Comparison of ENCODE assay signal across 16 cellular contexts in the genomic region with DNA sequence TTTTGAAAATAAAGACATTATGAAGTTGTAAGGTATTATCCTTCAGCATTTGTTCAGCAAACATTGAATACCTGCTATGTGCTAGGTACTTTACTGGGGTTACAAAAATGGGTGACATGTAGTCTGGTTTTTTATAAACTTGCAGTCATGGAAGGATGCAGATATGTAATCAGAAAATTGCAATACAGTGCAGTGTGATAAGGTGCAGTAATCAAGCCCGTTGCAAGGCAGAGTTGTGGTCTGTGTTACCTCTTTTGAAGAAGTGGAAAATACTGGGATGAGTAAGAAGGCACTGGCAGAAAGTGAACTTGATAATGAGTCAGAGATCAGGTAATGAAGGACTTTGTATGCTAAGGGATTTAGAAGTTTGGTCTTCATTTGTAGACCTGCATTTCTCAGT. TPM values are rescaled to one million over a fixed set of nuclear protein-coding genes. Genes with fewer than 3 reads are reported as not detected.
DNase-seq lines count a peak whose midpoint lies in the region; ATAC-seq and TF ChIP-seq lines count a peak whose summit lies in the region.
"Had no signal": no experiment of that assay in that cellular context is flagged by ENCODE, and none has a peak within 500 bp of the region (broad histone marks: within the 10 kb centered on the region; RNA-seq: fewer than 3 reads in every experiment).

No MANE protein-coding gene starts in this region.

- H3K4me3 ChIP-seq in trophoblast cell (ENCODE audit: low read depth, low read length) (no peak overlapping the region), gastrocnemius medialis (no peak overlapping the region)
- H3K4me3 ChIP-seq: lower lobe of right lung had no signal

- no peak overlapping the region for H2BK120ac ChIP-seq in trophoblast cell (ENCODE audit: insufficient read depth, low read length, poor library complexity)

- no peaks in the 10 kb centered on the region for H3K27me3 ChIP-seq in trophoblast cell (ENCODE audit: insufficient read depth, low read length)
- no peaks in the 10 kb centered on the region for H3K27me3 ChIP-seq in gastrocnemius medialis
- H3K27me3 ChIP-seq: neutrophil had no signal

- H3K18ac ChIP-seq in trophoblast cell (ENCODE audit: low read length): no peak overlapping the region

- intact Hi-C loops in activated CD8-positive, alpha-beta T cell treated with anti-CD3 and anti-CD28 coated beads for 36 hours (cut with micrococcal nuclease): no loop called here
- intact Hi-C loops in gastrocnemius medialis (cut with DNase I; ENCODE audit: low total_unique reads): no loop called here

- no peak overlapping the region for H3K4me3 Mint-ChIP-seq in activated CD8-positive, alpha-beta T cell treated with anti-CD3 and anti-CD28 coated beads for 36 hours
- H3K4me3 Mint-ChIP-seq: HFFc6 had no signal

- no peaks in the 10 kb centered on the region for H3K79me1 ChIP-seq in trophoblast cell (ENCODE audit: low read length)

- H3K79me2 ChIP-seq in trophoblast cell (ENCODE audit: control insufficient read depth, insufficient read depth, low read length, poor library complexity): no peaks in the 10 kb centered on the region

- H3K23ac ChIP-seq in trophoblast cell (ENCODE audit: low read length): no peak overlapping the region

- WGBS in trophoblast cell (ENCODE audit: extremely low coverage, insufficient coverage, insufficient read length): no CpG with 5 or more reads among the region's 1 CpG

- no peak overlapping the region for H2AFZ ChIP-seq in trophoblast cell (ENCODE audit: insufficient read depth, low read length, poor library complexity)

- no peak overlapping the region for H3K4me2 ChIP-seq in trophoblast cell (ENCODE audit: low read length)

- peak overlapping the region; percentile 4 for H3K4ac ChIP-seq in trophoblast cell (ENCODE audit: low read depth, low read length)

- H3K36me3 Mint-ChIP-seq in activated CD8-positive, alpha-beta T cell treated with anti-CD3 and anti-CD28 coated beads for 36 hours (ENCODE audit: low read depth): peaks cover 36% of the 10 kb centered on the region

- H3K27ac Mint-ChIP-seq in activated CD8-positive, alpha-beta T cell treated with anti-CD3 and anti-CD28 coated beads for 36 hours: no peak overlapping the region
- H3K27ac Mint-ChIP-seq: HFFc6 had no signal

- no peaks in the 10 kb centered on the region for H3K27me3 Mint-ChIP-seq in activated CD8-positive, alpha-beta T cell treated with anti-CD3 and anti-CD28 coated beads for 36 hours

- POLR2A ChIA-PET in activated CD8-positive, alpha-beta T cell treated with anti-CD3 and anti-CD28 coated beads for 36 hours (lab: Charles Lee): interaction anchor here (1.2 kb wide), 2 partner anchors 7 to 9 kb away, joined by 3 to 6 read pairs; no protein-coding TSS in a partner anchor

- DNase-seq in activated CD8-positive, alpha-beta T cell treated with anti-CD3 and anti-CD28 coated beads for 36 hours: peak; percentile 71
- no peak for DNase-seq in trophoblast cell
- DNase-seq in NCI-H526 treated with DMSO at 0.1 percent for 48 hours (lab: John Stamatoyannopoulos, UW): no peak
- no peak for DNase-seq in gastrocnemius medialis
- DNase-seq: activated CD4-positive, CD25-positive, alpha-beta regulatory T cell; amniotic stem cell; COR-L47; glutamatergic neuron; HFFc6; lower lobe of right lung; NCI-H2227 treated with DMSO at 0.1 percent for 48 hours had no signal

- H3K4me1 Mint-ChIP-seq in activated CD8-positive, alpha-beta T cell treated with anti-CD3 and anti-CD28 coated beads for 36 hours (ENCODE audit: low read depth): peaks cover 30% of the 10 kb centered on the region

- H3K9me3 Mint-ChIP-seq in activated CD8-positive, alpha-beta T cell treated with anti-CD3 and anti-CD28 coated beads for 36 hours: no peaks in the 10 kb centered on the region
- H3K9me3 Mint-ChIP-seq: HFFc6 had no signal

- no peak overlapping the region for H2BK12ac ChIP-seq in trophoblast cell (ENCODE audit: low read length)

- H4K8ac ChIP-seq in trophoblast cell (ENCODE audit: low read depth, low read length): no peak overlapping the region

- CTCF ChIA-PET in activated CD8-positive, alpha-beta T cell treated with anti-CD3 and anti-CD28 coated beads for 36 hours (lab: Charles Lee): interaction anchor here (1.0 to 1.8 kb wide), 6 partner anchors 8 to 513 kb away, joined by 3 to 7 read pairs (median 3); partner anchors contain the start of gene FBXO7

- H3K27ac ChIP-seq in trophoblast cell (ENCODE audit: low read depth, low read length) (no peak overlapping the region), gastrocnemius medialis (no peak overlapping the region)
- H3K27ac ChIP-seq: lower lobe of right lung, neutrophil had no signal

- no peak overlapping the region for H4K91ac ChIP-seq in trophoblast cell (ENCODE audit: low read depth, low read length)

- H3K9me3 ChIP-seq in trophoblast cell (ENCODE audit: insufficient read depth, low read depth, low read length): no peaks in the 10 kb centered on the region
- H3K9me3 ChIP-seq in gastrocnemius medialis: no peaks in the 10 kb centered on the region
- H3K9me3 ChIP-seq: lower lobe of right lung, neutrophil had no signal

- no peak for TF ChIP-seq CTCF in activated CD8-positive, alpha-beta T cell treated with anti-CD3 and anti-CD28 coated beads for 36 hours (IDR thresholded peaks at IDR 0.05)
- TF ChIP-seq CTCF in gastrocnemius medialis (IDR thresholded peaks at IDR 0.05 in 4 of 5, conservative IDR thresholded peaks at IDR 0.05 in 1 of 5): no peak

- no peak overlapping the region for H2AK5ac ChIP-seq in trophoblast cell (ENCODE audit: low read length)

- H3K14ac ChIP-seq in trophoblast cell (ENCODE audit: low read length): no peak overlapping the region

- H4K12ac ChIP-seq in trophoblast cell (ENCODE audit: low read depth, low read length): no peak overlapping the region

- in situ Hi-C loops in gastrocnemius medialis (cut with MboI; ENCODE audit: low sequenced_read_pairs in 4 of 4): no loop called here

- no peak overlapping the region for H2BK5ac ChIP-seq in trophoblast cell (ENCODE audit: low read depth, low read length, poor library complexity)

- H3K9ac ChIP-seq in trophoblast cell (ENCODE audit: low read length): no peak overlapping the region

- H3K36me3 ChIP-seq in trophoblast cell (ENCODE audit: control insufficient read depth in 1 of 2, insufficient read depth in 2 of 2, low read length in 2 of 2) (peaks cover 6 to 11% of the 10 kb centered on the region in 2 experiments), gastrocnemius medialis (peaks cover 0 to 39% of the 10 kb centered on the region in 2 donors)

- ATAC-seq in GM18858 (IDR thresholded peaks at IDR 0.05; ENCODE audit: unreplicated experiment): peak; percentile 48
- ATAC-seq in HG02840 (IDR thresholded peaks at IDR 0.05; ENCODE audit: low FRiP score, unreplicated experiment): peak; percentile 72
- peak; percentile 94 for ATAC-seq in activated CD8-positive, alpha-beta T cell treated with anti-CD3 and anti-CD28 coated beads for 36 hours
- ATAC-seq in gastrocnemius medialis: no peak
- no peak for ATAC-seq in GM21825 (IDR thresholded peaks at IDR 0.05; ENCODE audit: unreplicated experiment)

- H3K4me1 ChIP-seq in trophoblast cell (ENCODE audit: control insufficient read depth in 1 of 2, insufficient read depth in 2 of 2, low read length in 2 of 2) (no peaks in the 10 kb centered on the region), gastrocnemius medialis (peaks cover 15 to 25% of the 10 kb centered on the region in 2 donors)

- TF ChIP-seq POLR2A in gastrocnemius medialis (IDR thresholded peaks at IDR 0.05): no peak

RNA-seq across cellular contexts. Expression of gene FBXO7, which starts 8.1 kb away (rescaled TPM):
- 10 to 100 TPM; 77.2 to 78.1 TPM for total RNA-seq in activated CD8-positive, alpha-beta T cell treated with anti-CD3 and anti-CD28 coated beads for 36 hours
- polyA plus RNA-seq in trophoblast cell (2013): 86.2 and 87.3 TPM in 2 replicates
- total RNA-seq in gastrocnemius medialis: 10 to 100 TPM; 30.6 to 40.7 (median 31.8) TPM

RNA-seq across cellular contexts. Expression of gene BPIFC, which starts 18.5 kb away (rescaled TPM):
- not detected for total RNA-seq in activated CD8-positive, alpha-beta T cell treated with anti-CD3 and anti-CD28 coated beads for 36 hours
- polyA plus RNA-seq in trophoblast cell (2013): not detected in 2 replicates
- total RNA-seq in gastrocnemius medialis: not detected
- total RNA-seq: HFFc6, lower lobe of right lung, MCF 10A had no signal

Comparison
In these comparisons a context has a peak if more than half of its experiments do, and no peak if none do; other contexts are left out.
1. ATAC-seq: peak in GM18858 (single experiment), HG02840 (single experiment) and activated CD8-positive, alpha-beta T cell treated with anti-CD3 and anti-CD28 coated beads for 36 hours (single experiment); none in gastrocnemius medialis (0 of 2) and GM21825 (single experiment).